In the genomic region with DNA sequence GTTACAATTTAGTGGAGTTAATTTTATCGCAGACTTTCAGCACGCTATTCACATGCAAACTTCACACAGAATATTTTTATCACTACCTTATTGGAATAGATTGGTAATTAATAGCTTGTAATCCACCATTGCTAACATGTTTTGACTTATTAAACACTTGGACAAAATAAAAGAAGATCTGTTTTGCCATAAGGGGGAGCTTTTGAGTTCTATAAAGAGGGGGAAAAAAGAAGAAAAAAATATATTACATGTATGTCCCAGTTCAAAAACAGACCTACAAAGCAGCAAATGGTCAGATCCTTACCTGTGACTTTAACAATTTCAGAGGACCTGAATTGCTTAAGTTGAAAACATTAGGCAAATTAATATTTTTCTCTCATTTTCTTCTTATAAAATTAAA, we compare ENCODE assay signal across 7 cellular contexts. TPM values are rescaled to one million over a fixed set of nuclear protein-coding genes. Genes with fewer than 3 reads are reported as not detected.
A peak's percentile ranks its signal among the peaks of the same experiment; 100 is the strongest.
DNase-seq lines count a peak whose midpoint lies in the region; ATAC-seq and TF ChIP-seq lines count a peak whose summit lies in the region.

No MANE protein-coding gene starts in this region.

- H3K36me3 Mint-ChIP-seq in GM23338 (ENCODE audit: low read depth): no peaks in the 10 kb centered on the region; the same call in 2 of the 3 replicates

- H2AFZ ChIP-seq in GM23338: no peak overlapping the region
- no peak overlapping the region for H2AFZ ChIP-seq in OCI-LY1 (ENCODE audit: low read length)

- H3K4me1 ChIP-seq in GM23338 (ENCODE audit: insufficient read depth): peaks cover 28% of the 10 kb centered on the region
- H3K4me1 ChIP-seq in OCI-LY1 (ENCODE audit: insufficient read depth, low read length, severe bottlenecking): no peaks in the 10 kb centered on the region

- H3K4me1 Mint-ChIP-seq in GM23338: peaks cover 38% of the 10 kb centered on the region

- H3K36me3 ChIP-seq in GM23338 (ENCODE audit: insufficient read depth) (no peaks in the 10 kb centered on the region), OCI-LY1 (ENCODE audit: insufficient read depth, low read length) (no peaks in the 10 kb centered on the region), MG63 (no peaks in the 10 kb centered on the region)

- no peak overlapping the region for H3K4me3 ChIP-seq in GM23338
- no peak overlapping the region for H3K4me3 ChIP-seq in OCI-LY1 (ENCODE audit: low read depth, low read length, poor library complexity, severe bottlenecking)
- no peak overlapping the region for H3K4me3 ChIP-seq in epithelial cell of proximal tubule (ENCODE audit: low read depth, low read length)
- no peak overlapping the region for H3K4me3 ChIP-seq in MG63

- H3F3A ChIP-seq in GM23338 (replicated peaks; ENCODE audit: low read depth): 0 out of 2 replicates have a peak, but pooled peaks cover 3% of the 10 kb centered on the region
- H3F3A ChIP-seq in OCI-LY1 (ENCODE audit: insufficient read depth, low read length): no peaks in the 10 kb centered on the region; the same call in 1 of the 2 replicates

- H3K27me3 ChIP-seq in GM23338 (ENCODE audit: insufficient read depth): peaks cover 39% of the 10 kb centered on the region
- no peaks in the 10 kb centered on the region for H3K27me3 ChIP-seq in OCI-LY1 (ENCODE audit: insufficient read depth, low read length)
- H3K27me3 ChIP-seq in MG63: peaks cover 5% of the 10 kb centered on the region; the same call in 1 of the 2 replicates

- H3K27ac Mint-ChIP-seq in GM23338: no peak overlapping the region

- peak overlapping the region; percentile 38; the same call in 2 of the 3 replicates for H3K4me3 Mint-ChIP-seq in GM23338

- H3K27ac ChIP-seq in GM23338 (ENCODE audit: low read depth) (no peak overlapping the region), OCI-LY1 (ENCODE audit: low read depth, low read length, poor library complexity, severe bottlenecking) (no peak overlapping the region)

- H3K9ac ChIP-seq in OCI-LY1 (ENCODE audit: low read length): no peak overlapping the region

- H4K20me1 ChIP-seq in GM23338 (replicated peaks; ENCODE audit: insufficient read depth) (no peaks in the 10 kb centered on the region), OCI-LY1 (ENCODE audit: insufficient read depth, low read length) (no peaks in the 10 kb centered on the region)

- H3K79me2 ChIP-seq in GM23338 (replicated peaks; ENCODE audit: insufficient read depth) (no peaks in the 10 kb centered on the region), OCI-LY1 (ENCODE audit: insufficient read depth, low read length) (no peaks in the 10 kb centered on the region)

- no peaks in the 10 kb centered on the region for H3K9me2 ChIP-seq in GM23338 (ENCODE audit: insufficient read depth)
- H3K9me2 ChIP-seq in OCI-LY1 (ENCODE audit: low read depth, low read length): no peaks in the 10 kb centered on the region

- ATAC-seq in GM23338: no peak

- TF ChIP-seq CTCF in GM23338 (conservative IDR thresholded peaks at IDR 0.05; ENCODE audit: low read depth in 2 of 2) (peak in 1 of 2 experiments; percentile 49; a peak in 3 of 4 replicates), OCI-LY1 (IDR thresholded peaks at IDR 0.05; ENCODE audit: low read length) (peak; percentile 17; the same call in 1 of the 2 replicates), epithelial cell of proximal tubule (conservative IDR thresholded peaks at IDR 0.05; ENCODE audit: low read depth, low read length) (peak; percentile 45)

- peaks cover 2% of the 10 kb centered on the region; the same call in 1 of the 3 replicates for H3K9me3 Mint-ChIP-seq in GM23338

- peaks cover 32% of the 10 kb centered on the region for H3K27me3 Mint-ChIP-seq in GM23338 (ENCODE audit: insufficient read depth, low read depth, poor library complexity)

- no peaks in the 10 kb centered on the region for H3K9me3 ChIP-seq in OCI-LY1 (ENCODE audit: low read length)
- no peaks in the 10 kb centered on the region for H3K9me3 ChIP-seq in MG63

- DNase-seq in GM23338 (ENCODE audit: low spot score): peak; percentile 19
- no peak for DNase-seq in epithelial cell of proximal tubule (ENCODE audit: low read depth)
- DNase-seq in retina: peak; percentile 29
- DNase-seq in NCI-H128 (lab: John Stamatoyannopoulos, UW; ENCODE audit: unreplicated experiment): no peak
- DNase-seq in NCI-H446 treated with DMSO at 0.1 percent for 48 hours (lab: John Stamatoyannopoulos, UW): no peak
- DNase-seq in MG63: no peak

- H3K4me2 ChIP-seq in GM23338: peak overlapping the region; percentile 95; the same call in 1 of the 2 replicates
- no peak overlapping the region for H3K4me2 ChIP-seq in OCI-LY1 (ENCODE audit: low read length)

TF ChIP-seq in GM23338, 12 proteins besides CTCF, POLR2A, EP300 and RAD21 (continues in another document):
- TF ChIP-seq NANOG (IDR thresholded peaks at IDR 0.05; ENCODE audit: borderline replicate concordance) (no peak), STAT1 (IDR thresholded peaks at IDR 0.05; ENCODE audit: unreplicated experiment) (no peak), ZNF331 (CRISPR knock-in tag; IDR thresholded peaks at IDR 0.05; ENCODE audit: low read depth) (no peak), POLR2AphosphoS5 (IDR thresholded peaks at IDR 0.05; ENCODE audit: low read depth) (no peak), JUNB (IDR thresholded peaks at IDR 0.05; ENCODE audit: unreplicated experiment) (no peak), EZH2 (IDR thresholded peaks at IDR 0.05; ENCODE audit: low read depth, unreplicated experiment) (no peak), EZH2phosphoT487 (IDR thresholded peaks at IDR 0.05; ENCODE audit: unreplicated experiment) (no peak), ZNF114 (CRISPR knock-in tag; IDR thresholded peaks at IDR 0.05) (no peak), CREB1 (CRISPR knock-in tag; IDR thresholded peaks at IDR 0.05; ENCODE audit: low read depth) (no peak)
- TF ChIP-seq, protein P1, sequence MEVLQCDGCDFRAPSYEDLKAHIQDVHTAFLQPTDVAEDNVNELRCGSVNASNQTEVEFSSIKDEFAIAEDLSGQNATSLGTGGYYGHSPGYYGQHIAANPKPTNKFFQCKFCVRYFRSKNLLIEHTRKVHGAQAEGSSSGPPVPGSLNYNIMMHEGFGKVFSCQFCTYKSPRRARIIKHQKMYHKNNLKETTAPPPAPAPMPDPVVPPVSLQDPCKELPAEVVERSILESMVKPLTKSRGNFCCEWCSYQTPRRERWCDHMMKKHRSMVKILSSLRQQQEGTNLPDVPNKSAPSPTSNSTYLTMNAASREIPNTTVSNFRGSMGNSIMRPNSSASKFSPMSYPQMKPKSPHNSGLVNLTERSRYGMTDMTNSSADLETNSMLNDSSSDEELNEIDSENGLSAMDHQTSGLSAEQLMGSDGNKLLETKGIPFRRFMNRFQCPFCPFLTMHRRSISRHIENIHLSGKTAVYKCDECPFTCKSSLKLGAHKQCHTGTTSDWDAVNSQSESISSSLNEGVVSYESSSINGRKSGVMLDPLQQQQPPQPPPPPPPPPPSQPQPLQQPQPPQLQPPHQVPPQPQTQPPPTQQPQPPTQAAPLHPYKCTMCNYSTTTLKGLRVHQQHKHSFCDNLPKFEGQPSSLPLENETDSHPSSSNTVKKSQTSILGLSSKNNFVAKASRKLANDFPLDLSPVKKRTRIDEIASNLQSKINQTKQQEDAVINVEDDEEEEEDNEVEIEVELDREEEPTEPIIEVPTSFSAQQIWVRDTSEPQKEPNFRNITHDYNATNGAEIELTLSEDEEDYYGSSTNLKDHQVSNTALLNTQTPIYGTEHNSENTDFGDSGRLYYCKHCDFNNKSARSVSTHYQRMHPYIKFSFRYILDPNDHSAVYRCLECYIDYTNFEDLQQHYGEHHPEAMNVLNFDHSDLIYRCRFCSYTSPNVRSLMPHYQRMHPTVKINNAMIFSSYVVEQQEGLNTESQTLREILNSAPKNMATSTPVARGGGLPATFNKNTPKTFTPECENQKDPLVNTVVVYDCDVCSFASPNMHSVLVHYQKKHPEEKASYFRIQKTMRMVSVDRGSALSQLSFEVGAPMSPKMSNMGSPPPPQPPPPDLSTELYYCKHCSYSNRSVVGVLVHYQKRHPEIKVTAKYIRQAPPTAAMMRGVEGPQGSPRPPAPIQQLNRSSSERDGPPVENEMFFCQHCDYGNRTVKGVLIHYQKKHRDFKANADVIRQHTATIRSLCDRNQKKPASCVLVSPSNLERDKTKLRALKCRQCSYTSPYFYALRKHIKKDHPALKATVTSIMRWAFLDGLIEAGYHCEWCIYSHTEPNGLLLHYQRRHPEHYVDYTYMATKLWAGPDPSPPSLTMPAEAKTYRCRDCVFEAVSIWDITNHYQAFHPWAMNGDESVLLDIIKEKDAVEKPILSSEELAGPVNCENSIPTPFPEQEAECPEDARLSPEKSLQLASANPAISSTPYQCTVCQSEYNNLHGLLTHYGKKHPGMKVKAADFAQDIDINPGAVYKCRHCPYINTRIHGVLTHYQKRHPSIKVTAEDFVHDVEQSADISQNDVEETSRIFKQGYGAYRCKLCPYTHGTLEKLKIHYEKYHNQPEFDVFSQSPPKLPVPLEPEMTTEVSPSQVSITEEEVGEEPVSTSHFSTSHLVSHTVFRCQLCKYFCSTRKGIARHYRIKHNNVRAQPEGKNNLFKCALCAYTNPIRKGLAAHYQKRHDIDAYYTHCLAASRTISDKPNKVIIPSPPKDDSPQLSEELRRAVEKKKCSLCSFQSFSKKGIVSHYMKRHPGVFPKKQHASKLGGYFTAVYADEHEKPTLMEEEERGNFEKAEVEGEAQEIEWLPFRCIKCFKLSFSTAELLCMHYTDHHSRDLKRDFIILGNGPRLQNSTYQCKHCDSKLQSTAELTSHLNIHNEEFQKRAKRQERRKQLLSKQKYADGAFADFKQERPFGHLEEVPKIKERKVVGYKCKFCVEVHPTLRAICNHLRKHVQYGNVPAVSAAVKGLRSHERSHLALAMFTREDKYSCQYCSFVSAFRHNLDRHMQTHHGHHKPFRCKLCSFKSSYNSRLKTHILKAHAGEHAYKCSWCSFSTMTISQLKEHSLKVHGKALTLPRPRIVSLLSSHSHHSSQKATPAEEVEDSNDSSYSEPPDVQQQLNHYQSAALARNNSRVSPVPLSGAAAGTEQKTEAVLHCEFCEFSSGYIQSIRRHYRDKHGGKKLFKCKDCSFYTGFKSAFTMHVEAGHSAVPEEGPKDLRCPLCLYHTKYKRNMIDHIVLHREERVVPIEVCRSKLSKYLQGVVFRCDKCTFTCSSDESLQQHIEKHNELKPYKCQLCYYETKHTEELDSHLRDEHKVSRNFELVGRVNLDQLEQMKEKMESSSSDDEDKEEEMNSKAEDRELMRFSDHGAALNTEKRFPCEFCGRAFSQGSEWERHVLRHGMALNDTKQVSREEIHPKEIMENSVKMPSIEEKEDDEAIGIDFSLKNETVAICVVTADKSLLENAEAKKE (CRISPR knock-in tag; IDR thresholded peaks at IDR 0.05): no peak

RNA-seq across cellular contexts. Expression of gene PAPPA, which starts 1.2 kb away (rescaled TPM):
- 0.31 and 0.38 TPM in 2 replicates for total RNA-seq in GM23338 (2014; rRNA removed; shearing (Covaris generic))
- 0.21 and 0.66 TPM in 2 replicates for polyA plus RNA-seq in GM23338 (2016; fragmentation: Nextera tagmentation; extraction: Ambion mirVana)
- total RNA-seq in epithelial cell of proximal tubule: 2.5 TPM in 2 replicates
- 0.10 TPM in 1 of 2 replicates, not detected in the other for total RNA-seq in MG63 (2014; rRNA removed; shearing (Covaris generic); ENCODE audit: low replicate concordance)

Comparison
In these comparisons a context has a peak if more than half of its experiments do, and no peak if none do; other contexts are left out.
1. DNase-seq: peak in GM23338 (single experiment) and retina (single experiment); none in epithelial cell of proximal tubule (single experiment), NCI-H128 (single experiment), NCI-H446 treated with DMSO at 0.1 percent for 48 hours (single experiment) and MG63 (single experiment).